26 cellular contexts compared by ENCODE assay signal in genomic region chr1:209863766-209864485, GRCh38. TPM values are rescaled to one million over a fixed set of nuclear protein-coding genes. Genes with fewer than 3 reads are reported as not detected.
DNase-seq lines count a peak whose midpoint lies in the region; FAIRE-seq and TF ChIP-seq lines count a peak whose summit lies in the region.
"Had no signal": no experiment of that assay in that cellular context is flagged by ENCODE, and none has a peak within 500 bp of the region (broad histone marks: within the 10 kb centered on the region; RNA-seq: fewer than 3 reads in every experiment).

No MANE protein-coding gene starts in this region.

- no peak overlapping the region for H3K9ac ChIP-seq in kidney (ENCODE audit: low read length in 2 of 2)
- H3K9ac ChIP-seq: BLaER1 treated with 17β-estradiol and CSF1 and Interleukin-3, amounts not matched to agents 10 nM and 100 nM had no signal

- H3K27ac ChIP-seq in kidney (ENCODE audit: low read depth in 2 of 2, low read length in 2 of 2) (no peak overlapping the region), testis (no peak overlapping the region), esophagus muscularis mucosa (replicated peaks in 1 of 4) (no peak overlapping the region)
- H3K27ac ChIP-seq: ascending aorta; BLaER1 treated with 17β-estradiol and CSF1 and Interleukin-3, amounts not matched to agents 10 nM and 100 nM; pancreas; right atrium auricular region; SK-N-MC; spleen had no signal

- no peaks in the 10 kb centered on the region for H3K36me3 Mint-ChIP-seq in nephron (ENCODE audit: low read depth)
- H3K36me3 Mint-ChIP-seq: activated naive CD8-positive, alpha-beta T cell treated with anti-CD3 and anti-CD28 coated beads, Interleukin-2, amount 10 ng/mL, durations not matched to agents 7 days and 5 days had no signal

- no peak for TF ChIP-seq EP300 in esophagus muscularis mucosa (IDR thresholded peaks at IDR 0.05)

- H3K4me3 ChIP-seq in kidney (ENCODE audit: low read length in 2 of 2) (no peak overlapping the region), testis (no peak overlapping the region), esophagus muscularis mucosa (no peak overlapping the region)
- H3K4me3 ChIP-seq: ascending aorta; BLaER1 treated with 17β-estradiol and CSF1 and Interleukin-3, amounts not matched to agents 10 nM and 100 nM; mucosa of descending colon; pancreas; right atrium auricular region; SK-N-MC; spleen had no signal

- H3K4me3 Mint-ChIP-seq in nephron, result no peak overlapping the region
- H3K4me3 Mint-ChIP-seq: activated CD8-positive, alpha-beta T cell treated with anti-CD3 and anti-CD28 coated beads for 36 hours; activated naive CD8-positive, alpha-beta T cell treated with anti-CD3 and anti-CD28 coated beads, Interleukin-2, amount 10 ng/mL, durations not matched to agents 7 days and 5 days; dendritic cell treated with granulocyte-macrophage colony-stimulating factor and Interleukin-4, amounts not matched to agents 40 ng/mL and 50 ng/mL, for 4 days; nephron progenitor cell had no signal

- H3K27ac Mint-ChIP-seq in nephron, result peak overlapping the region in 2 of 3 experiments; percentile 52 to 64
- H3K27ac Mint-ChIP-seq: activated CD8-positive, alpha-beta T cell treated with anti-CD3 and anti-CD28 coated beads for 36 hours; activated naive CD8-positive, alpha-beta T cell treated with anti-CD3 and anti-CD28 coated beads, Interleukin-2, amount 10 ng/mL, durations not matched to agents 7 days and 5 days; dendritic cell treated with granulocyte-macrophage colony-stimulating factor and Interleukin-4, amounts not matched to agents 40 ng/mL and 50 ng/mL, for 4 days; nephron progenitor cell had no signal

- FAIRE-seq in G401.6 (lab: Jason Lieb, UNC) (peak; percentile 100), kidney (lab: Jason Lieb, UNC) (no peak)
- FAIRE-seq: GM12891, pancreas had no signal

- H3K4me1 Mint-ChIP-seq in nephron, result peaks cover 18% of the 10 kb centered on the region
- H3K4me1 Mint-ChIP-seq: activated naive CD8-positive, alpha-beta T cell treated with anti-CD3 and anti-CD28 coated beads, Interleukin-2, amount 10 ng/mL, durations not matched to agents 7 days and 5 days had no signal

- DNase-seq in LHCN-M2 (ENCODE audit: low read depth) (peak; percentile 14), cerebellar cortex (ENCODE audit: low spot score) (peak; percentile 94), kidney (no peak), testis (no peak), esophagus muscularis mucosa (ENCODE audit: extremely low spot score) (no peak)
- no peak for DNase-seq in activated T-cell treated with anti-CD3 and anti-CD28 coated beads, Interleukin-2, amount 50 U/mL, for 1 hour
- DNase-seq: activated CD8-positive, alpha-beta T cell treated with anti-CD3 and anti-CD28 coated beads for 36 hours; activated effector memory CD4-positive, alpha-beta T cell treated with anti-CD3 and anti-CD28 coated beads, Interleukin-2, amount 50 U/mL, for 16 hours; activated naive CD8-positive, alpha-beta T cell treated with anti-CD3 and anti-CD28 coated beads, Interleukin-2, amount 10 ng/mL, durations not matched to agents 7 days and 5 days; central memory CD4-positive, alpha-beta T cell; COR-L47; hypothalamus; Kasumi-1; mucosa of descending colon; nephron progenitor cell; pancreas; spleen had no signal

- H3K4me1 ChIP-seq in kidney (ENCODE audit: control insufficient read depth in 1 of 2, insufficient read depth in 1 of 2, low read depth in 1 of 2, low read length in 2 of 2) (no peaks in the 10 kb centered on the region), testis (no peaks in the 10 kb centered on the region), esophagus muscularis mucosa (no peaks in the 10 kb centered on the region)
- H3K4me1 ChIP-seq: ascending aorta, pancreas, right atrium auricular region had no signal

- H3K36me3 ChIP-seq in kidney (ENCODE audit: control insufficient read depth in 1 of 2, insufficient read depth in 2 of 2, low read length in 2 of 2) (no peaks in the 10 kb centered on the region), testis (ENCODE audit: low read depth, missing control alignments) (no peaks in the 10 kb centered on the region), esophagus muscularis mucosa (no peaks in the 10 kb centered on the region)
- H3K36me3 ChIP-seq: ascending aorta; BLaER1 treated with 17β-estradiol and CSF1 and Interleukin-3, amounts not matched to agents 10 nM and 100 nM; pancreas; right atrium auricular region; spleen had no signal

- H3K9me3 Mint-ChIP-seq in nephron, result peaks cover 12% of the 10 kb centered on the region

- intact Hi-C loops in kidney (cut with DNase I) (no loop called here), testis (cut with DNase I; ENCODE audit: low total_unique reads) (loop anchor here (10.0 kb wide), 1 partner anchor 121 kb away; no protein-coding TSS in a partner anchor), esophagus muscularis mucosa (cut with DNase I) (loop anchor here (5.0 to 10.0 kb wide), 2 partner anchors 123 to 461 kb away; partner anchors contain the start of gene HHAT)

- H3K27me3 ChIP-seq in testis, result no peaks in the 10 kb centered on the region
- peaks cover 0 to 13% (median 0%) of the 10 kb centered on the region in 4 donors for H3K27me3 ChIP-seq in esophagus muscularis mucosa
- H3K27me3 ChIP-seq: ascending aorta; BLaER1 treated with 17β-estradiol and CSF1 and Interleukin-3, amounts not matched to agents 10 nM and 100 nM; pancreas; right atrium auricular region had no signal

- TF ChIP-seq POLR2A in testis (IDR thresholded peaks at IDR 0.05) (no peak), esophagus muscularis mucosa (IDR thresholded peaks at IDR 0.05; ENCODE audit: low read depth) (no peak)

- peaks cover 29% of the 10 kb centered on the region for H3K27me3 Mint-ChIP-seq in nephron (ENCODE audit: low read depth)

- WGBS in testis, 2 donors, result 68 to 81% methylated on average over 4 of the region's 4 CpGs
- 55% methylated on average over 4 of the region's 4 CpGs for WGBS in esophagus muscularis mucosa

- peaks cover 0 to 6% of the 10 kb centered on the region in 2 donors for H3K9me3 ChIP-seq in kidney (ENCODE audit: control insufficient read depth in 1 of 2, low read length in 2 of 2)
- no peaks in the 10 kb centered on the region for H3K9me3 ChIP-seq in testis
- H3K9me3 ChIP-seq in esophagus muscularis mucosa, result no peaks in the 10 kb centered on the region
- H3K9me3 ChIP-seq: ascending aorta, pancreas, right atrium auricular region had no signal

- TF ChIP-seq CTCF in nephron (IDR thresholded peaks at IDR 0.05; ENCODE audit: unreplicated experiment in 3 of 3), result no peak
- TF ChIP-seq CTCF in kidney (IDR thresholded peaks at IDR 0.05; ENCODE audit: borderline replicate concordance, extremely low read depth, insufficient read depth), result no peak
- TF ChIP-seq CTCF in testis (IDR thresholded peaks at IDR 0.05), result no peak
- no peak for TF ChIP-seq CTCF in esophagus muscularis mucosa (IDR thresholded peaks at IDR 0.05)

RNA-seq across cellular contexts. Expression of gene UTP25, which starts 36.2 kb away (rescaled TPM):
- 8.1 and 9.5 TPM in 2 replicates for total RNA-seq in LHCN-M2 (2014; rRNA removed)
- polyA plus RNA-seq in LHCN-M2 (2012), result 5.6 TPM
- total RNA-seq in kidney, result 8.9 TPM
- 2.0 TPM for polyA plus RNA-seq in kidney (ENCODE audit: insufficient read depth, low read depth, low replicate concordance)
- total RNA-seq in testis, result 1 to 10 TPM; 7.1 to 7.7 TPM
- polyA plus RNA-seq in testis (ENCODE audit: insufficient read depth, low read depth, low replicate concordance), result 4.0 TPM
- total RNA-seq in esophagus muscularis mucosa, result 1 to 10 TPM; 3.7 to 8.0 (median 7.3) TPM

RNA-seq across cellular contexts. Expression of gene IRF6, which starts 58.0 kb away (rescaled TPM):
- not detected in 2 replicates for total RNA-seq in LHCN-M2 (2014; rRNA removed)
- not detected for polyA plus RNA-seq in LHCN-M2 (2012)
- 37.1 TPM for total RNA-seq in kidney
- 24.0 TPM for polyA plus RNA-seq in kidney (ENCODE audit: insufficient read depth, low read depth, low replicate concordance)
- 10 to 100 TPM in 1 of 2 donors, 1 to 10 TPM in 1; 8.7 to 19.2 TPM for total RNA-seq in testis
- 8.2 TPM for polyA plus RNA-seq in testis (ENCODE audit: insufficient read depth, low read depth, low replicate concordance)
- total RNA-seq in esophagus muscularis mucosa, result 1 to 10 TPM in 1 of 4 donors, under 1 TPM in 3; 0.46 to 1.2 (median 0.75) TPM
- total RNA-seq: T-helper 2 cell treated with Interferon-gamma antibody and Interleukin-4, amounts not matched to agents 100 ng/mL and 5 ng/mL, for 36 hours had no signal

Comparison
In these comparisons a context has a peak if more than half of its experiments do, and no peak if none do; other contexts are left out.
1. DNase-seq: peak in LHCN-M2 (single experiment) and cerebellar cortex (single experiment); none in kidney (single experiment), testis (single experiment), activated T-cell treated with anti-CD3 and anti-CD28 coated beads, Interleukin-2, amount 50 U/mL, for 1 hour (single experiment) and esophagus muscularis mucosa (single experiment).